15 cellular contexts compared by ENCODE assay signal in the genomic region with DNA sequence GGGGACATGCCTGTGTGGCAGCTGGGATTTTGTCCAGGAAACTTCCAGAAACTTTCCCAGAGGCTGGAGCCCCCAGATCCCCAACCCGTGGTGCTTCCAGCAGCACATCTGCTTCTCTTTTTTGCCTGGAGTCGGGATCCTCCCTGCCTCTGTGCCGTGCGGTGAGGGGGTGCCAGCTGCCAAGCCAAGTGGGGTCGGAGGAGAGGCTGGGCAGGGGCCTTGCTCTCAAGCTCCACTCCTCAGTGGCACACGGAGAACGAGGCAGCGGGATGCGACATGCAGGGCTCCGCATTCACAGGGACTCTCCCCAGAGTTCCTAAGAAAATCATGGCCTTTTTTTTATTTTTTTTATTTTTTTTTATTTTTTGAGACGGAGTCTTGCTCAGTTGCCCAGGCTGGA.
"Had no signal": no experiment of that assay in that cellular context is flagged by ENCODE, and none has a peak within 500 bp of the region (broad histone marks: within the 10 kb centered on the region; RNA-seq: fewer than 3 reads in every experiment).

No MANE protein-coding gene starts in this region.

- H3K4me1 Mint-ChIP-seq: activated naive CD8-positive, alpha-beta T cell treated with anti-CD3 and anti-CD28 coated beads for 36 hours; natural killer cell; stimulated activated naive B cell treated with anti-CD40 and anti-IgM and Interleukin-4, amounts not matched to agents 10 μg/mL and 1 μg/mL and 100 μg/mL, for 72 hours had no signal

- H3K27ac ChIP-seq: cardiac muscle cell, colonic mucosa, neutrophil, pancreas had no signal

- H3K4me2 ChIP-seq: SK-N-SH had no signal

- DNase-seq: activated CD4-positive, alpha-beta T cell treated with anti-CD3 and anti-CD28 coated beads, Interleukin-2, amount 50 U/mL, for 4 hours; activated gamma-delta T cell; activated naive CD8-positive, alpha-beta T cell treated with anti-CD3 and anti-CD28 coated beads for 36 hours; amniotic stem cell; colonic mucosa; erythroblast; foreskin melanocyte; natural killer cell; SK-N-SH; stimulated activated naive B cell treated with anti-CD40 and anti-IgM and Interleukin-4, amounts not matched to agents 10 μg/mL and 1 μg/mL and 100 μg/mL, for 72 hours; transverse colon had no signal

- H3K4me3 ChIP-seq: cardiac muscle cell, colonic mucosa, pancreas, transverse colon had no signal

- H3K4me1 ChIP-seq: colonic mucosa, pancreas, transverse colon had no signal

- H3K36me3 Mint-ChIP-seq: activated naive CD8-positive, alpha-beta T cell treated with anti-CD3 and anti-CD28 coated beads for 36 hours; stimulated activated naive B cell treated with anti-CD40 and anti-IgM and Interleukin-4, amounts not matched to agents 10 μg/mL and 1 μg/mL and 100 μg/mL, for 72 hours had no signal

- H3K36me3 ChIP-seq: cardiac muscle cell, colonic mucosa, neutrophil, pancreas, transverse colon had no signal

- H3K4me3 Mint-ChIP-seq: activated naive CD8-positive, alpha-beta T cell treated with anti-CD3 and anti-CD28 coated beads for 36 hours; natural killer cell; stimulated activated naive B cell treated with anti-CD40 and anti-IgM and Interleukin-4, amounts not matched to agents 10 μg/mL and 1 μg/mL and 100 μg/mL, for 72 hours; T-helper 2 cell treated with Interferon-gamma antibody and Interleukin-4, amounts not matched to agents 5 μg/mL and 100 μg/mL, for 36 hours had no signal

- H3K9me3 ChIP-seq: colonic mucosa, neutrophil, pancreas, SK-N-SH had no signal

- H3K27ac Mint-ChIP-seq: activated naive CD8-positive, alpha-beta T cell treated with anti-CD3 and anti-CD28 coated beads for 36 hours; natural killer cell; stimulated activated naive B cell treated with anti-CD40 and anti-IgM and Interleukin-4, amounts not matched to agents 10 μg/mL and 1 μg/mL and 100 μg/mL, for 72 hours; T-helper 2 cell treated with Interferon-gamma antibody and Interleukin-4, amounts not matched to agents 5 μg/mL and 100 μg/mL, for 36 hours had no signal

- H3K27me3 ChIP-seq: cardiac muscle cell, colonic mucosa, pancreas, transverse colon had no signal

- H3K9ac ChIP-seq: SK-N-SH had no signal
